Comparison of ENCODE assay signal across 6 cellular contexts in genomic region chr14:91595736-91596135, GRCh38.
"Had no signal": no experiment of that assay in that cellular context is flagged by ENCODE, and none has a peak within 500 bp of the region (broad histone marks: within the 10 kb centered on the region; RNA-seq: fewer than 3 reads in every experiment).

No MANE protein-coding gene starts in this region.

- H3K4me2 ChIP-seq: GM23338 had no signal

- H3K4me3 ChIP-seq: GM23338 had no signal

- ATAC-seq: GM23338 had no signal

- DNase-seq: H9, HCEC 1CT, HFFc6, IMR-90, KBM-7 had no signal
